4 cellular contexts compared by ENCODE assay signal in genomic region chr2:172705352-172705751, GRCh38. TPM values are rescaled to one million over a fixed set of nuclear protein-coding genes. Genes with fewer than 3 reads are reported as not detected.
"Had no signal": no experiment of that assay in that cellular context is flagged by ENCODE, and none has a peak within 500 bp of the region (broad histone marks: within the 10 kb centered on the region; RNA-seq: fewer than 3 reads in every experiment).

No MANE protein-coding gene starts in this region.

- ATAC-seq: GM12878 had no signal

- H3K4me3 ChIP-seq: GM12878 had no signal

- DNase-seq: GDM1, GF-D8 had no signal

RNA-seq across cellular contexts. Expression of gene RAPGEF4, which starts 30.3 kb away (rescaled TPM):
- total RNA-seq: G401 had no signal
